In the genomic region with DNA sequence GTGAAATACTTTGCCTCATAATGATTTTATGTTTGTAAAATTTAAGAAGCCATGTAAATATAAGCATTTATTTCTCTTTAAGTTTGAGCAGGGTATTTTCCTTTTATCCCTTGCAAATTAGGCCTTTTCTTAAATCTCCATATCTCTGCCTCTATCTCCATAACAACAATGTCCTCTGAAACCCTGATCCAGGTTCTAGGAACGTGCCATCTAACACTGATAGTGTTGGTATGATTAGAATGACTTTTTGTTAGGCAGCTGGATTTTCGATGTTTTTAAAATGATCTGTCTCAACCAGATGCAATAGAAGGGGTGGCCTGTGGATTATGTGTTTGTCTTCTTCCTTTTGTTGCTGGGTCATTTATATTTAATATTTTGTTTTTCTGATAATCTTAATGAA, we compare ENCODE assay signal across 7 cellular contexts.
"Had no signal": no experiment of that assay in that cellular context is flagged by ENCODE, and none has a peak within 500 bp of the region (broad histone marks: within the 10 kb centered on the region; RNA-seq: fewer than 3 reads in every experiment).

No MANE protein-coding gene starts in this region.

- DNase-seq: GDM1, GF-D8 had no signal

- FAIRE-seq: GM12878, GM12891, GM12892, GM18507, GM19239 had no signal

- ATAC-seq: GM12878 had no signal

- H3K4me3 ChIP-seq: GM12878 had no signal
